10 cellular contexts compared by ENCODE assay signal in the genomic region with DNA sequence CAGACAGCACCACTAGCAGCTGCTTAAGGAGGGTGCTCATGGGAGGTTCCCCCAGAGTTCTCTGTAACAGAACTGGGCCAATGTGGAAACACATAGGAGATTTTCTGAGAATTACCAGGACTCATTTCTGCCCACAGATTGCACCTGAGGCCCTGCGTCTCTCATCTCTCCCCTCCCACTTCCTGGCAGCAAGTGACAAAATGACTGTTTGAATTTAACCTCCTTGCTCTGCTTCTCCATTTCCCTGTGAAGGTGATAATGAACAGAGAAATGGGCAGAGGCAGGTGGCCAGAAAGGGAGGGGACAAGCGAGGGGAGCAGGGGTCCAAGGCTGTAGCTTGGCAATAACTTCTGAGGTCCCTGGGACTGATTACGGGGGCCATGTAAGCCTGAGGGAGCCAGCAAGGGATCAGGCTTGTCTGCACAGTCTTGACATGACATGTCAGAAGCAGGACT. TPM values are rescaled to one million over a fixed set of nuclear protein-coding genes. Genes with fewer than 3 reads are reported as not detected.
DNase-seq lines count a peak whose midpoint lies in the region; ATAC-seq and TF ChIP-seq lines count a peak whose summit lies in the region.
"Had no signal": no experiment of that assay in that cellular context is flagged by ENCODE, and none has a peak within 500 bp of the region (broad histone marks: within the 10 kb centered on the region; RNA-seq: fewer than 3 reads in every experiment).

No MANE protein-coding gene starts in this region.

- no peak for TF ChIP-seq CTCF in osteoblast (IDR thresholded peaks at IDR 0.05; ENCODE audit: extremely low read depth, low read depth, low read length)

- no peaks in the 10 kb centered on the region for H3K79me2 ChIP-seq in osteoblast (ENCODE audit: insufficient read depth, low read length)

- H3K27me3 Mint-ChIP-seq in activated CD4-positive, alpha-beta memory T cell treated with anti-CD3 and anti-CD28 coated beads for 36 hours, result peaks cover 11% of the 10 kb centered on the region

- H3K36me3 ChIP-seq in osteoblast (ENCODE audit: insufficient read depth, low read length), result no peaks in the 10 kb centered on the region

- peak overlapping the region; percentile 79 for H3K27ac Mint-ChIP-seq in activated CD4-positive, alpha-beta memory T cell treated with anti-CD3 and anti-CD28 coated beads for 36 hours

- peak; percentile 61 for ATAC-seq in GM18498 (IDR thresholded peaks at IDR 0.05; ENCODE audit: unreplicated experiment)
- peak; percentile 56 for ATAC-seq in GM19328 (IDR thresholded peaks at IDR 0.05; ENCODE audit: unreplicated experiment)
- ATAC-seq in HG02884 (IDR thresholded peaks at IDR 0.05; ENCODE audit: unreplicated experiment), result peak; percentile 77

- peaks cover 2% of the 10 kb centered on the region for H4K20me1 ChIP-seq in osteoblast (ENCODE audit: insufficient read depth, low read length)

- intact Hi-C loops in activated CD4-positive, alpha-beta memory T cell treated with anti-CD3 and anti-CD28 coated beads for 36 hours (cut with micrococcal nuclease), result loop anchor here (1.0 to 5.0 kb wide), 4 partner anchors 8 to 996 kb away; partner anchors contain the start of genes EPHB1 and SRPRB

- peak; percentile 71 for DNase-seq in activated CD4-positive, alpha-beta memory T cell treated with anti-CD3 and anti-CD28 coated beads for 36 hours
- DNase-seq in DMS 273 (lab: John Stamatoyannopoulos, UW; ENCODE audit: unreplicated experiment) (no peak), NAMALWA (ENCODE audit: low spot score) (no peak), osteoblast (ENCODE audit: insufficient read length, low spot score, missing footprints) (no peak), NCI-H510A treated with DMSO at 0.1 percent for 48 hours (lab: John Stamatoyannopoulos, UW) (no peak)
- DNase-seq: activated CD8-positive, alpha-beta memory T cell treated with anti-CD3 and anti-CD28 coated beads, Interleukin-2, amount 50 U/mL, for 4 hours; H7 had no signal

- POLR2A ChIA-PET in activated CD4-positive, alpha-beta memory T cell treated with anti-CD3 and anti-CD28 coated beads for 36 hours (lab: Charles Lee), result no interaction called here

- H3K36me3 Mint-ChIP-seq in activated CD4-positive, alpha-beta memory T cell treated with anti-CD3 and anti-CD28 coated beads for 36 hours, result no peaks in the 10 kb centered on the region

- H3K4me3 Mint-ChIP-seq in activated CD4-positive, alpha-beta memory T cell treated with anti-CD3 and anti-CD28 coated beads for 36 hours, result no peak overlapping the region

- H3K4me2 ChIP-seq in osteoblast (ENCODE audit: insufficient read depth, low read length), result no peak overlapping the region

- H3K9me3 ChIP-seq in osteoblast (ENCODE audit: low read depth, low read length), result no peaks in the 10 kb centered on the region

- peaks cover 9% of the 10 kb centered on the region for H3K4me1 ChIP-seq in osteoblast (ENCODE audit: insufficient read depth, low read length)

- no peak overlapping the region for H3K27ac ChIP-seq in osteoblast (ENCODE audit: low read depth, low read length)

- CTCF ChIA-PET in activated CD4-positive, alpha-beta memory T cell treated with anti-CD3 and anti-CD28 coated beads for 36 hours (lab: Charles Lee), result no interaction called here

- no peak overlapping the region for H2AFZ ChIP-seq in osteoblast (ENCODE audit: low read length)

- peaks cover 8% of the 10 kb centered on the region for H3K27me3 ChIP-seq in osteoblast (ENCODE audit: insufficient read depth, low read length)

- peaks cover 35% of the 10 kb centered on the region for H3K4me1 Mint-ChIP-seq in activated CD4-positive, alpha-beta memory T cell treated with anti-CD3 and anti-CD28 coated beads for 36 hours (ENCODE audit: low read depth)

- H3K4me3 ChIP-seq in osteoblast (ENCODE audit: insufficient read depth, low read length), result no peak overlapping the region

- H3K9me3 Mint-ChIP-seq in activated CD4-positive, alpha-beta memory T cell treated with anti-CD3 and anti-CD28 coated beads for 36 hours, result peaks cover 3% of the 10 kb centered on the region

RNA-seq across cellular contexts. Expression of gene EPHB1, which starts 8.0 kb away (rescaled TPM):
- total RNA-seq in activated CD4-positive, alpha-beta memory T cell treated with anti-CD3 and anti-CD28 coated beads for 36 hours, result 1 to 10 TPM; 1.3 TPM
- 0.36 and 1.5 TPM in 2 replicates for total RNA-seq in osteoblast
